8 cellular contexts compared by ENCODE assay signal in genomic region chr3:172153335-172153861, GRCh38.
DNase-seq lines count a peak whose midpoint lies in the region; ATAC-seq, FAIRE-seq and TF ChIP-seq lines count a peak whose summit lies in the region.

No MANE protein-coding gene starts in this region.

- RAD21 ChIA-PET in GM12878 (lab: Charles Lee; ENCODE audit: unreplicated experiment): interaction anchor here (1.4 to 4.3 kb wide), 5 partner anchors 14 to 46 kb away, joined by 4 to 46 read pairs (median 6); no protein-coding TSS in a partner anchor

- no peak for TF ChIP-seq EP300 in GM12878 (IDR thresholded peaks at IDR 0.05; ENCODE audit: borderline replicate concordance in 1 of 2, control insufficient read depth in 1 of 2, low read depth in 2 of 2, low read length in 2 of 2)

- peak overlapping the region; percentile 8; the same call in 1 of the 2 replicates for H2AFZ ChIP-seq in GM12878 (ENCODE audit: control insufficient read depth, low read depth, low read length)

- no peak for FAIRE-seq in GM12878 (lab: Jason Lieb, UNC)

- peak overlapping the region in 4 of 8 donors; percentile 70 to 85 (median 81) for H3K27ac Mint-ChIP-seq in CD8-positive, alpha-beta memory T cell

- no peaks in the 10 kb centered on the region for H3K9me3 Mint-ChIP-seq in CD8-positive, alpha-beta memory T cell

- POLR2A ChIA-PET in CD8-positive, alpha-beta memory T cell (lab: Charles Lee): no interaction called here
- POLR2A ChIA-PET in GM12878 (lab: Charles Lee): interaction anchor here (0.7 to 6.8 kb wide), 5 partner anchors 8 to 25 kb away, joined by 3 to 54 read pairs (median 6); no protein-coding TSS in a partner anchor

- SMC1A ChIA-PET in GM12878 (lab: Charles Lee; ENCODE audit: uncharacterized antibody, unreplicated experiment): interaction anchor here (1.0 to 23.1 kb wide), 8 partner anchors 16 to 187 kb away, joined by 3 to 441 read pairs (median 6); no protein-coding TSS in a partner anchor

- H3K27me3 Mint-ChIP-seq in CD8-positive, alpha-beta memory T cell: no peaks in the 10 kb centered on the region

- H3K36me3 Mint-ChIP-seq in CD8-positive, alpha-beta memory T cell: peaks cover 0 to 6% (median 6%) of the 10 kb centered on the region in 3 donors

- TF ChIP-seq CTCF in GM12878 (IDR thresholded peaks at IDR 0.05 in 2 of 3, conservative IDR thresholded peaks at IDR 0.05 in 1 of 3; ENCODE audit: control insufficient read depth in 2 of 3, extremely low read depth in 1 of 3, insufficient read depth in 1 of 3, low read depth in 3 of 3, low read length in 3 of 3): no peak

- H3K79me2 ChIP-seq in GM12878 (ENCODE audit: control insufficient read depth, insufficient read depth, low read length): peaks cover 64% of the 10 kb centered on the region

- CTCF ChIA-PET in CD8-positive, alpha-beta memory T cell (lab: Charles Lee): no interaction called here
- CTCF ChIA-PET in GM12878 (lab: Yijun Ruan, JAX): interaction anchor here (0.9 to 1.9 kb wide), 4 partner anchors 13 to 179 kb away, joined by 3 to 7 read pairs (median 3); no protein-coding TSS in a partner anchor

- TF ChIP-seq POLR2A in GM12878 (IDR thresholded peaks at IDR 0.05; ENCODE audit: low read depth, low read length): no peak; the same call in 1 of the 2 replicates

- DNase-seq in CD8-positive, alpha-beta memory T cell: peak in 3 of 5 donors; percentile 3 to 10 (median 8)
- DNase-seq in SW 1271 (lab: John Stamatoyannopoulos, UW) (peak; percentile 87 to 94), GM12878 (ENCODE audit: low read depth, low spot score) (no peak), skeletal muscle cell (ENCODE audit: low read depth) (peak; percentile 99), COR-L47 (lab: John Stamatoyannopoulos, UW) (no peak)

- no peaks in the 10 kb centered on the region; the same call in 1 of the 2 replicates for H4K20me1 ChIP-seq in GM12878 (ENCODE audit: control insufficient read depth, insufficient read depth)

- H3K27me3 ChIP-seq in CD8-positive, alpha-beta memory T cell (ENCODE audit: insufficient read depth, low read length, poor library complexity, severe bottlenecking): no peaks in the 10 kb centered on the region
- H3K27me3 ChIP-seq in GM12878 (replicated peaks in 1 of 2; ENCODE audit: control insufficient read depth in 2 of 2, insufficient read depth in 2 of 2, low read length in 1 of 2) (no peaks in the 10 kb centered on the region), iPS-20b (ENCODE audit: insufficient read depth, low read length) (no peaks in the 10 kb centered on the region)

- no TSS peak for BruUV-seq in GM12878 (replicated peaks; lab: Mats Ljungman, UMichigan)

- peaks cover 18% of the 10 kb centered on the region for H3K4me1 ChIP-seq in CD8-positive, alpha-beta memory T cell (ENCODE audit: insufficient read depth, low read length)
- H3K4me1 ChIP-seq in GM12878 (ENCODE audit: control insufficient read depth, insufficient read depth, low read length): peaks cover 25% of the 10 kb centered on the region
- peaks cover 61% of the 10 kb centered on the region for H3K4me1 ChIP-seq in iPS-20b (ENCODE audit: insufficient read depth, low read length)

- H3K36me3 ChIP-seq in CD8-positive, alpha-beta memory T cell (ENCODE audit: insufficient read depth, low read length): no peaks in the 10 kb centered on the region
- no peaks in the 10 kb centered on the region; a peak in 1 of 4 replicates for H3K36me3 ChIP-seq in GM12878 (ENCODE audit: control insufficient read depth in 2 of 2, insufficient read depth in 2 of 2, low read length in 1 of 2)
- no peaks in the 10 kb centered on the region for H3K36me3 ChIP-seq in iPS-20b (ENCODE audit: insufficient read depth, low read depth, low read length)

- H3K9ac ChIP-seq in GM12878 (ENCODE audit: control insufficient read depth, insufficient read depth, low read length) (peak overlapping the region; percentile 65), iPS-20b (ENCODE audit: low read depth, low read length) (peak overlapping the region; percentile 35; the same call in 1 of the 2 replicates)

- WGBS in GM12878 (ENCODE audit: insufficient coverage, insufficient replicate concordance, low lambda C conversion rate, missing lambda C conversion rate): 83% methylated on average over 8 of the region's 8 CpGs

- H3K4me3 Mint-ChIP-seq in CD8-positive, alpha-beta memory T cell: peak overlapping the region in 6 of 7 donors; percentile 11 to 82 (median 68)

- intact Hi-C loops in GM12878 (cut with micrococcal nuclease; ENCODE audit: unreplicated experiment): no loop called here

- no peak overlapping the region for H3K4me3 ChIP-seq in CD8-positive, alpha-beta memory T cell (ENCODE audit: low read length)
- H3K4me3 ChIP-seq in GM12878: peak overlapping the region; percentile 22; the same call in 1 of the 2 replicates
- H3K4me3 ChIP-seq in iPS-20b (ENCODE audit: low read length): no peak overlapping the region
- no peak overlapping the region for H3K4me3 ChIP-seq in skeletal muscle cell (ENCODE audit: low read depth, low read length)

- in situ Hi-C loops in GM12878 (cut with MboI): no loop called here

- H3K4me1 Mint-ChIP-seq in CD8-positive, alpha-beta memory T cell: peaks cover 33 to 39% (median 36%) of the 10 kb centered on the region in 3 donors

- ATAC-seq in HG02852 (IDR thresholded peaks at IDR 0.05; ENCODE audit: unreplicated experiment) (peak; percentile 52), GM12878 (peak; percentile 72), HG03039 (IDR thresholded peaks at IDR 0.05; ENCODE audit: unreplicated experiment) (no peak)

- TF ChIP-seq RAD21 in GM12878 (IDR thresholded peaks at IDR 0.05; ENCODE audit: insufficient read depth, low read depth, low read length): no peak

- no peaks in the 10 kb centered on the region for H3K9me3 ChIP-seq in CD8-positive, alpha-beta memory T cell (ENCODE audit: low read length)
- H3K9me3 ChIP-seq in GM12878 (replicated peaks; ENCODE audit: control insufficient read depth, insufficient read depth, low read length): no peaks in the 10 kb centered on the region; the same call in 1 of the 3 replicates
- H3K9me3 ChIP-seq in iPS-20b (ENCODE audit: insufficient read depth, low read depth, low read length): no peaks in the 10 kb centered on the region

- peak overlapping the region; percentile 71 for H3K4me2 ChIP-seq in GM12878 (ENCODE audit: control insufficient read depth, insufficient read depth)

- H3K27ac ChIP-seq in CD8-positive, alpha-beta memory T cell (ENCODE audit: low read depth, low read length): no peak overlapping the region
- H3K27ac ChIP-seq in GM12878 (ENCODE audit: control insufficient read depth, insufficient read depth) (peak overlapping the region; percentile 78), iPS-20b (ENCODE audit: low read length) (peak overlapping the region; percentile 6)

TF ChIP-seq in GM12878, 131 proteins besides CTCF, POLR2A, EP300 and RAD21 (continues in another document):
- TF ChIP-seq RUNX3 (IDR thresholded peaks at IDR 0.05; ENCODE audit: low read length) (peak; percentile 52), ZNF687 (IDR thresholded peaks at IDR 0.05) (peak; percentile 79; the same call in 1 of the 2 replicates), RELB (IDR thresholded peaks at IDR 0.05; ENCODE audit: low read depth) (0 out of 2 replicates have a peak, but pooled peaks have one; percentile 14), BCL11A (IDR thresholded peaks at IDR 0.05; ENCODE audit: low read depth, low read length) (no peak), MAX (IDR thresholded peaks at IDR 0.05; ENCODE audit: low read depth, low read length) (no peak), BHLHE40 (IDR thresholded peaks at IDR 0.05; ENCODE audit: borderline replicate concordance in 1 of 2, low read depth in 2 of 2, low read length in 1 of 2) (peak; percentile 20 to 49; a peak in 2 of 4 replicates), CREB1 (IDR thresholded peaks at IDR 0.05; ENCODE audit: low read depth) (peak; percentile 42; the same call in 1 of the 2 replicates)

Comparison
In these comparisons a context has a peak if more than half of its experiments do, and no peak if none do; other contexts are left out.
1. DNase-seq: peak in CD8-positive, alpha-beta memory T cell (3 of 5), SW 1271 (2 of 2) and skeletal muscle cell (single experiment); none in GM12878 (single experiment) and COR-L47 (single experiment).